ENCODE assay signal across 8 cellular contexts in the genomic region with DNA sequence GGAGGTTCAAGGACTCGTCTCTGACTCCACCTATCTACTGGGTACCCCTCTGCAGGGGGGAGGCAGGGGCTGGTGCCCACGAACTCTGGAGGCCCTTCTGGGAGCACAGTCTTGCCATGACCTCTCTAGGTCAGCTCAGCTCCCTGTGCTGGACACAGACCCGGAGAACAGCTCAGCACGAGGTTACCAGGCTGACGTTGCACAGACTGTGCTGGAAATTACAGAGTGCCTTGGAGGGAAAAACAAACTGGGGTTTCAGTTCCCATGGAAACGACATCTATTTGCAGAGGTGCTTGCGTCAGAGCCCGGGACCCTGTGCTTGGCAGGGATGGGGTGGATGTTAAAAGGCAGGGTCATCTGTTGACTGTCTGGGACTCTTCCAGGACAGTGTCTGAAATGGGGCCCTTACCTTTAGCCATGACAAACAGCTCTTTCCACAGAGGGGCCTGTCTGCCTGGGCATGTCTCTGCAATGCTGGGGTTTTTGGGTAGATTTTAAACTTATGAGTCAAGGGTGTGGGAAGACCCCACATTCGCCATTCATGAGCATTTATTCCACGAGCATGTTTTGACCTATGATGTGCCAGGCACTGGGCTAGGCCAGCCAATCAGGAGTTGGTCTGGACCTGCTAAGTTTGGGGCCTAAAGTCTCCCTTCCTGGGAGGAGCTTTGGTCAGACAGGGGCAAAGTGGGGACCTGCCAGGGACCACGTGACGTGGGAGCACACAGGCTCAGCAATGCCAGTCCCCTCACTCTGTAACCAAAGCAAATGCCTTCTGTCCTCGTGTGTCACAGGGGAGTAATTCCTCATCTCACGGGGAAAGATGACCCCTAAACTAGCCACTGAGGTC. TPM values are rescaled to one million over a fixed set of nuclear protein-coding genes. Genes with fewer than 3 reads are reported as not detected.
DNase-seq lines count a peak whose midpoint lies in the region; ATAC-seq and TF ChIP-seq lines count a peak whose summit lies in the region.

No MANE protein-coding gene starts in this region.

- TF ChIP-seq CTCF in fibroblast of villous mesenchyme (IDR thresholded peaks at IDR 0.05; ENCODE audit: insufficient read depth, low read depth, low read length) (no peak), parathyroid adenoma (IDR thresholded peaks at IDR 0.05) (no peak), PC-3 (conservative IDR thresholded peaks at IDR 0.05; ENCODE audit: low read depth, low read length) (no peak)

- H3K9ac ChIP-seq in parathyroid adenoma: no peak overlapping the region
- H3K9ac ChIP-seq in PC-3 (ENCODE audit: low read length): no peak overlapping the region

- no peaks in the 10 kb centered on the region for H4K20me1 ChIP-seq in PC-3 (ENCODE audit: low read length)

- H3K4me1 ChIP-seq in parathyroid adenoma (no peaks in the 10 kb centered on the region), PC-3 (ENCODE audit: insufficient read depth, low read length) (no peaks in the 10 kb centered on the region)

- DNase-seq in activated T-cell treated with anti-CD3 and anti-CD28 coated beads, Interleukin-2, amount 50 U/mL, for 48 hours: peak; percentile 77 to 80
- DNase-seq in fibroblast of villous mesenchyme (ENCODE audit: low read depth) (peak; percentile 99), PC-3 (no peak), LoVo (ENCODE audit: low spot score) (no peak)

- POLR2A ChIA-PET in PC-3 (lab: Charles Lee; ENCODE audit: unreplicated experiment): no interaction called here

- no peaks in the 10 kb centered on the region for H3F3A ChIP-seq in PC-3 (ENCODE audit: low read length, unreplicated experiment)

- no peaks in the 10 kb centered on the region for H3K9me3 ChIP-seq in parathyroid adenoma (ENCODE audit: control insufficient read depth, low read length)
- no peaks in the 10 kb centered on the region for H3K9me3 ChIP-seq in PC-3 (ENCODE audit: low read length)

- H3K36me3 ChIP-seq in parathyroid adenoma (ENCODE audit: control insufficient read depth, insufficient read depth, low read length) (no peaks in the 10 kb centered on the region), PC-3 (ENCODE audit: low read depth, low read length) (no peaks in the 10 kb centered on the region)

- intact Hi-C loops in PC-3 (cut with micrococcal nuclease): no loop called here

- H3K9me2 ChIP-seq in PC-3 (replicated peaks; ENCODE audit: low read length): no peaks in the 10 kb centered on the region

- no peaks in the 10 kb centered on the region for H3K27me3 ChIP-seq in parathyroid adenoma (ENCODE audit: control insufficient read depth, insufficient read depth, low read length)
- no peaks in the 10 kb centered on the region for H3K27me3 ChIP-seq in PC-3 (ENCODE audit: low read length)

- peak overlapping the region; percentile 83 for H3K27ac ChIP-seq in parathyroid adenoma
- H3K27ac ChIP-seq in PC-3 (ENCODE audit: low read length): no peak overlapping the region

- no peak overlapping the region for H3K4me2 ChIP-seq in parathyroid adenoma (ENCODE audit: low read length)
- no peak overlapping the region for H3K4me2 ChIP-seq in PC-3 (ENCODE audit: low read length)

- H3K79me2 ChIP-seq in parathyroid adenoma: no peaks in the 10 kb centered on the region
- no peaks in the 10 kb centered on the region for H3K79me2 ChIP-seq in PC-3 (ENCODE audit: low read length)

- H2AFZ ChIP-seq in parathyroid adenoma: no peak overlapping the region
- no peak overlapping the region for H2AFZ ChIP-seq in PC-3 (ENCODE audit: low read length)

- ATAC-seq in GM19023 (IDR thresholded peaks at IDR 0.05; ENCODE audit: unreplicated experiment) (peak; percentile 59), HG03442 (IDR thresholded peaks at IDR 0.05; ENCODE audit: unreplicated experiment) (peak; percentile 52), PC-3 (no peak), GM18517 (IDR thresholded peaks at IDR 0.05; ENCODE audit: unreplicated experiment) (no peak)

- H3K4me3 ChIP-seq in fibroblast of villous mesenchyme (ENCODE audit: low read depth, low read length) (no peak overlapping the region), parathyroid adenoma (ENCODE audit: low read depth, low read length) (no peak overlapping the region), PC-3 (ENCODE audit: low read length) (no peak overlapping the region)

- no TSS peak for BruUV-seq in PC-3 (replicated peaks; lab: Mats Ljungman, UMichigan)

- CTCF ChIA-PET in PC-3 (lab: Charles Lee): no interaction called here

RNA-seq across cellular contexts. Expression of gene CCR7, which starts 22.5 kb away (rescaled TPM):
- total RNA-seq in fibroblast of villous mesenchyme (not detected in 2 replicates), PC-3 (2014; rRNA removed) (0.12 TPM in 1 of 2 replicates, not detected in the other)

RNA-seq across cellular contexts. Expression of gene TNS4, which starts 41.4 kb away (rescaled TPM):
- total RNA-seq in fibroblast of villous mesenchyme (not detected in 2 replicates), PC-3 (2014; rRNA removed) (127 and 128 TPM in 2 replicates)

Comparison
In these comparisons a context has a peak if more than half of its experiments do, and no peak if none do; other contexts are left out.
1. ATAC-seq: peak in GM19023 (single experiment) and HG03442 (single experiment); none in PC-3 (single experiment) and GM18517 (single experiment).
2. DNase-seq: peak in activated T-cell treated with anti-CD3 and anti-CD28 coated beads, Interleukin-2, amount 50 U/mL, for 48 hours (2 of 2) and fibroblast of villous mesenchyme (single experiment); none in PC-3 (single experiment) and LoVo (single experiment).
3. RNA of gene TNS4, which starts 41.4 kb away (total RNA-seq): 127 to 128 TPM in PC-3; not detected in fibroblast of villous mesenchyme; every median in the first group is over 100 times any median in the second.